ENCODE assay signal across 8 cellular contexts in the genomic region with DNA sequence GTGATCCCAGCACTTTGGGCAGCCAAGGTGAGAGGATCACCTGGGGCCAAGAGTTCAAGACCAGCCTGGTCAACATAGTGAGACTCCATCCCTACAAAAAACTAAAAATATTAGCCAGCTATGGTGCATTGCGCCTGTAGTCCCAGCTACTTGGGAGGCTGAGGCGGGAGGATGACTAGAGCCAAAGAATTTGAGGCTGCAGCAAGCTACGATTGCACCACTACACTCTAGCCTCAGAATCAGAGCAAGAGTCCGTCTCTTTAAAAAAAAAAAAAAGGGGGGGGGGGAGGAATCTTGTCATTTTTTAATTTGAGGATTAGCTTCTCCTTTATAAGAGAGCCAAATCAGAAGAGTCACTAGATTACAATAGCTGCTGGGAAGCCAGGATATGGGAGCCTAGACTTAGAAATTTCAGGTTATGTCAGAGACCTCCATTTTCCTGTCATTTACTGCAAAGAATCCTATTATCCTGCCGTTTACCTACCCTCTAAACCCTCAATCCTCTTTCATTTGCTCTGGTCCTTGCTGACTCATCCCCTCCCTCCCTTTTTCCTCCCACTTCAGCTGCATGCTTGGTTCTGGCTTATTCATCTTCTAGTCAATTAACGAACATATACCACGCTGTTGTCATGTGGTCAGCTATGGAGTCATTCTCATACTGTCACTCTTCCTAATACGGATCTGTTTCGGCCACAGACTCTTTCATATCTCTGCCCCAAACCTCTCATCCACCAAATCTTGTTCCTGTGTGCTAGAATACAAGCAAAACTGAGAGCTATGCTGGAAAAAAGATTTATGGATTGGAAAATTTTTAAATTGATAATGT.
DNase-seq lines count a peak whose midpoint lies in the region; ATAC-seq, FAIRE-seq and TF ChIP-seq lines count a peak whose summit lies in the region.

No MANE protein-coding gene starts in this region.

- H3K4me1 ChIP-seq in kidney (ENCODE audit: control insufficient read depth in 1 of 2, insufficient read depth in 1 of 2, low read depth in 1 of 2, low read length in 2 of 2) (peaks cover 5 to 22% of the 10 kb centered on the region in 2 donors), neural progenitor cell (no peaks in the 10 kb centered on the region)

- H3K79me2 ChIP-seq in neural progenitor cell (ENCODE audit: low read depth) = peaks cover 6% of the 10 kb centered on the region

- H2AFZ ChIP-seq in neural progenitor cell (replicated peaks) = no peak overlapping the region

- H3K9me3 ChIP-seq in kidney (ENCODE audit: control insufficient read depth in 1 of 2, low read length in 2 of 2) (no peaks in the 10 kb centered on the region), neural progenitor cell (ENCODE audit: low read depth) (no peaks in the 10 kb centered on the region)

- intact Hi-C loops in activated T-helper 2 cell treated with anti-CD3 and anti-CD28 coated beads, Interferon-gamma antibody, Interleukin-2, Interleukin-4, amounts not matched to agents 10 μg/mL and 5 μg/mL and 100 μg/mL, durations not matched to agents 14 hours and 24 hours and 36 hours (cut with micrococcal nuclease) = loop anchor here (2.0 to 10.0 kb wide), 6 partner anchors 24 to 646 kb away; a partner anchor contains a TSS
- intact Hi-C loops in kidney (cut with DNase I) (no loop called here), posterior vena cava (cut with DNase I) (no loop called here)

- H3K9me3 Mint-ChIP-seq in activated T-helper 2 cell treated with anti-CD3 and anti-CD28 coated beads, Interferon-gamma antibody, Interleukin-2, Interleukin-4, amounts not matched to agents 10 μg/mL and 5 μg/mL and 100 μg/mL, durations not matched to agents 14 hours and 24 hours and 36 hours = peaks cover 15% of the 10 kb centered on the region
- H3K9me3 Mint-ChIP-seq in neural progenitor cell = peaks cover 2% of the 10 kb centered on the region

- H3K4me3 ChIP-seq in kidney (ENCODE audit: low read length in 2 of 2) (no peak overlapping the region), neural progenitor cell (no peak overlapping the region)

- no peaks in the 10 kb centered on the region for H3F3A ChIP-seq in neural progenitor cell (ENCODE audit: low read depth)

- no peaks in the 10 kb centered on the region for H3K27me3 Mint-ChIP-seq in activated T-helper 2 cell treated with anti-CD3 and anti-CD28 coated beads, Interferon-gamma antibody, Interleukin-2, Interleukin-4, amounts not matched to agents 10 μg/mL and 5 μg/mL and 100 μg/mL, durations not matched to agents 14 hours and 24 hours and 36 hours (ENCODE audit: low read depth)
- peaks cover 2% of the 10 kb centered on the region for H3K27me3 Mint-ChIP-seq in neural progenitor cell (ENCODE audit: insufficient read depth, low read depth)

- peak overlapping the region; percentile 3 for H3K27ac Mint-ChIP-seq in activated T-helper 2 cell treated with anti-CD3 and anti-CD28 coated beads, Interferon-gamma antibody, Interleukin-2, Interleukin-4, amounts not matched to agents 10 μg/mL and 5 μg/mL and 100 μg/mL, durations not matched to agents 14 hours and 24 hours and 36 hours
- H3K27ac Mint-ChIP-seq in neural progenitor cell = no peak overlapping the region

- TF ChIP-seq CTCF in kidney (IDR thresholded peaks at IDR 0.05; ENCODE audit: borderline replicate concordance, extremely low read depth, insufficient read depth) = no peak
- TF ChIP-seq CTCF in neural progenitor cell (IDR thresholded peaks at IDR 0.05) = no peak

- H4K20me1 ChIP-seq in neural progenitor cell (ENCODE audit: low read depth) = no peaks in the 10 kb centered on the region

- ATAC-seq in GM18517 (IDR thresholded peaks at IDR 0.05; ENCODE audit: unreplicated experiment) (peak; percentile 80), HG02852 (IDR thresholded peaks at IDR 0.05; ENCODE audit: unreplicated experiment) (peak; percentile 92)

- H3K4me3 Mint-ChIP-seq in activated T-helper 2 cell treated with anti-CD3 and anti-CD28 coated beads, Interferon-gamma antibody, Interleukin-2, Interleukin-4, amounts not matched to agents 10 μg/mL and 5 μg/mL and 100 μg/mL, durations not matched to agents 14 hours and 24 hours and 36 hours (ENCODE audit: low read depth) = no peak overlapping the region
- H3K4me3 Mint-ChIP-seq in neural progenitor cell = no peak overlapping the region

- DNase-seq in CD1c-positive myeloid dendritic cell (ENCODE audit: extremely low spot score) (peak; percentile 73), NCI-H2081 (lab: John Stamatoyannopoulos, UW) (peak; percentile 19 to 58), kidney (no peak), posterior vena cava (ENCODE audit: low spot score) (no peak), neural progenitor cell (ENCODE audit: low spot score) (no peak)
- peak; percentile 54 for DNase-seq in activated T-helper 2 cell treated with anti-CD3 and anti-CD28 coated beads, Interferon-gamma antibody, Interleukin-2, Interleukin-4, amounts not matched to agents 10 μg/mL and 5 μg/mL and 100 μg/mL, durations not matched to agents 14 hours and 24 hours and 36 hours (ENCODE audit: low spot score)

- peak overlapping the region; percentile 57 to 67 for H3K27ac ChIP-seq in kidney (ENCODE audit: low read depth in 2 of 2, low read length in 2 of 2)
- no peak overlapping the region for H3K27ac ChIP-seq in neural progenitor cell

- H3K36me3 Mint-ChIP-seq in activated T-helper 2 cell treated with anti-CD3 and anti-CD28 coated beads, Interferon-gamma antibody, Interleukin-2, Interleukin-4, amounts not matched to agents 10 μg/mL and 5 μg/mL and 100 μg/mL, durations not matched to agents 14 hours and 24 hours and 36 hours (ENCODE audit: low read depth) = peaks cover 58% of the 10 kb centered on the region
- peaks cover 9% of the 10 kb centered on the region for H3K36me3 Mint-ChIP-seq in neural progenitor cell

- no peak for FAIRE-seq in kidney (lab: Jason Lieb, UNC)

- H3K4me2 ChIP-seq in neural progenitor cell = no peak overlapping the region

- H3K36me3 ChIP-seq in kidney (ENCODE audit: control insufficient read depth in 1 of 2, insufficient read depth in 2 of 2, low read length in 2 of 2) (no peaks in the 10 kb centered on the region), neural progenitor cell (no peaks in the 10 kb centered on the region)

- H3K27me3 ChIP-seq in neural progenitor cell = no peaks in the 10 kb centered on the region

- H3K9ac ChIP-seq in kidney (ENCODE audit: low read length in 2 of 2) (no peak overlapping the region), neural progenitor cell (no peak overlapping the region)

- peaks cover 54% of the 10 kb centered on the region for H3K4me1 Mint-ChIP-seq in activated T-helper 2 cell treated with anti-CD3 and anti-CD28 coated beads, Interferon-gamma antibody, Interleukin-2, Interleukin-4, amounts not matched to agents 10 μg/mL and 5 μg/mL and 100 μg/mL, durations not matched to agents 14 hours and 24 hours and 36 hours (ENCODE audit: low read depth)
- H3K4me1 Mint-ChIP-seq in neural progenitor cell = peaks cover 8% of the 10 kb centered on the region

Comparison
In these comparisons a context has a peak if more than half of its experiments do, and no peak if none do; other contexts are left out.
1. DNase-seq: peak in CD1c-positive myeloid dendritic cell (single experiment), NCI-H2081 (2 of 2) and activated T-helper 2 cell treated with anti-CD3 and anti-CD28 coated beads, Interferon-gamma antibody, Interleukin-2, Interleukin-4, amounts not matched to agents 10 μg/mL and 5 μg/mL and 100 μg/mL, durations not matched to agents 14 hours and 24 hours and 36 hours (single experiment); none in kidney (single experiment), posterior vena cava (single experiment) and neural progenitor cell (single experiment).